14 cellular contexts compared by ENCODE assay signal in genomic region chr5:15285901-15286583, GRCh38.
A peak's percentile ranks its signal among the peaks of the same experiment; 100 is the strongest.
DNase-seq lines count a peak whose midpoint lies in the region; ATAC-seq, FAIRE-seq and TF ChIP-seq lines count a peak whose summit lies in the region.
"Had no signal": no experiment of that assay in that cellular context is flagged by ENCODE, and none has a peak within 500 bp of the region (broad histone marks: within the 10 kb centered on the region; RNA-seq: fewer than 3 reads in every experiment).

No MANE protein-coding gene starts in this region.

- no peaks in the 10 kb centered on the region for H3K27me3 ChIP-seq in astrocyte (ENCODE audit: insufficient read depth, low read length)
- H3K27me3 ChIP-seq in CD8-positive, alpha-beta T cell (ENCODE audit: insufficient read depth, low read length): no peaks in the 10 kb centered on the region
- H3K27me3 ChIP-seq: pancreas, testis had no signal

- no peak overlapping the region for H3K27ac ChIP-seq in astrocyte (ENCODE audit: low read depth, low read length)
- no peak overlapping the region for H3K27ac ChIP-seq in CD8-positive, alpha-beta T cell (ENCODE audit: low read depth, low read length)
- H3K27ac ChIP-seq: pancreas, testis had no signal

- H3K4me1 Mint-ChIP-seq in astrocyte (ENCODE audit: low read depth, unreplicated experiment): peaks cover 12% of the 10 kb centered on the region
- no peaks in the 10 kb centered on the region for H3K4me1 Mint-ChIP-seq in CD8-positive, alpha-beta T cell (ENCODE audit: low read depth)
- H3K4me1 Mint-ChIP-seq in immature natural killer cell: no peaks in the 10 kb centered on the region
- H3K4me1 Mint-ChIP-seq: activated CD4-positive, alpha-beta T cell treated with anti-CD3 and anti-CD28 coated beads, Interleukin-2, amount 10 ng/mL, durations not matched to agents 7 days and 5 days had no signal

- H3K36me3 ChIP-seq in astrocyte (ENCODE audit: insufficient read depth, low read length): no peaks in the 10 kb centered on the region
- no peaks in the 10 kb centered on the region for H3K36me3 ChIP-seq in CD8-positive, alpha-beta T cell (ENCODE audit: insufficient read depth, low read length)
- H3K36me3 ChIP-seq: pancreas had no signal

- ATAC-seq in CD8-positive, alpha-beta T cell: no peak
- no peak for ATAC-seq in HG03097 (IDR thresholded peaks at IDR 0.05; ENCODE audit: low FRiP score, unreplicated experiment)

- POLR2A ChIA-PET in CD8-positive, alpha-beta T cell (lab: Charles Lee): no interaction called here

- no peaks in the 10 kb centered on the region for H3K79me2 ChIP-seq in astrocyte (ENCODE audit: insufficient read depth, low read length)

- H3K4me1 ChIP-seq in astrocyte (ENCODE audit: insufficient read depth, low read length): no peaks in the 10 kb centered on the region
- H3K4me1 ChIP-seq in CD8-positive, alpha-beta T cell (ENCODE audit: insufficient read depth, low read length): no peaks in the 10 kb centered on the region
- H3K4me1 ChIP-seq: pancreas, testis had no signal

- TF ChIP-seq CTCF in astrocyte (IDR thresholded peaks at IDR 0.05; ENCODE audit: insufficient read depth, low read depth, low read length): no peak
- TF ChIP-seq CTCF in CD8-positive, alpha-beta T cell (IDR thresholded peaks at IDR 0.05): no peak

- intact Hi-C loops in CD8-positive, alpha-beta T cell (cut with DNase I, micrococcal nuclease): no loop called here

- FAIRE-seq in astrocyte (lab: Jason Lieb, UNC) (peak; percentile 17), urothelium cell line (lab: Jason Lieb, UNC) (peak; percentile 68)
- FAIRE-seq: keratinocyte, pancreas had no signal

- DNase-seq in NK-92 treated with Interleukin-12 subunit alpha and Interleukin-12 subunit beta, amount 100 ng/mL, for 24 hours (lab: John Stamatoyannopoulos, UW): peak; percentile 7
- DNase-seq in NK-92 (lab: John Stamatoyannopoulos, UW; ENCODE audit: unreplicated experiment): no peak
- no peak for DNase-seq in astrocyte (ENCODE audit: low read depth)
- peak; percentile 55 for DNase-seq in iris pigment epithelial cell (ENCODE audit: low read depth)
- DNase-seq in urothelium cell line (ENCODE audit: low spot score): peak; percentile 48
- no peak for DNase-seq in CD8-positive, alpha-beta T cell
- no peak for DNase-seq in immature natural killer cell
- DNase-seq: 8988T; activated CD4-positive, alpha-beta T cell treated with anti-CD3 and anti-CD28 coated beads, Interleukin-2, amount 10 ng/mL, durations not matched to agents 7 days and 5 days; DMS79; pancreas had no signal

- H3K9me3 Mint-ChIP-seq in astrocyte (ENCODE audit: unreplicated experiment): no peaks in the 10 kb centered on the region
- H3K9me3 Mint-ChIP-seq in CD8-positive, alpha-beta T cell: peaks cover 21% of the 10 kb centered on the region
- peaks cover 7 to 28% (median 11%) of the 10 kb centered on the region in 6 donors for H3K9me3 Mint-ChIP-seq in immature natural killer cell

- H3K27me3 Mint-ChIP-seq in astrocyte (ENCODE audit: low read depth, unreplicated experiment) (no peaks in the 10 kb centered on the region), immature natural killer cell (ENCODE audit: low read depth in 3 of 3) (peaks cover 2 to 4% (median 3%) of the 10 kb centered on the region in 3 donors)
- H3K27me3 Mint-ChIP-seq in CD8-positive, alpha-beta T cell (ENCODE audit: low read depth): no peaks in the 10 kb centered on the region
- H3K27me3 Mint-ChIP-seq: activated CD4-positive, alpha-beta T cell treated with anti-CD3 and anti-CD28 coated beads, Interleukin-2, amount 10 ng/mL, durations not matched to agents 7 days and 5 days had no signal

- H4K20me1 ChIP-seq in astrocyte (ENCODE audit: insufficient read depth, low read length): no peaks in the 10 kb centered on the region

- peak overlapping the region; percentile 30 for H2AFZ ChIP-seq in astrocyte (ENCODE audit: low read depth, low read length)

- H3K27ac Mint-ChIP-seq in astrocyte (ENCODE audit: unreplicated experiment) (no peak overlapping the region), immature natural killer cell (no peak overlapping the region)
- no peak overlapping the region for H3K27ac Mint-ChIP-seq in CD8-positive, alpha-beta T cell
- H3K27ac Mint-ChIP-seq: activated CD4-positive, alpha-beta T cell treated with anti-CD3 and anti-CD28 coated beads, Interleukin-2, amount 10 ng/mL, durations not matched to agents 7 days and 5 days had no signal

- no peak overlapping the region for H3K4me3 ChIP-seq in astrocyte (ENCODE audit: insufficient read depth, low read depth, low read length)
- H3K4me3 ChIP-seq in CD8-positive, alpha-beta T cell (ENCODE audit: low read depth, low read length): no peak overlapping the region
- H3K4me3 ChIP-seq: pancreas, testis had no signal

- peak overlapping the region; percentile 62 for H3K4me2 ChIP-seq in astrocyte (ENCODE audit: low read length)

- H3K36me3 Mint-ChIP-seq in astrocyte (ENCODE audit: low read depth, unreplicated experiment) (no peaks in the 10 kb centered on the region), immature natural killer cell (no peaks in the 10 kb centered on the region)
- no peaks in the 10 kb centered on the region for H3K36me3 Mint-ChIP-seq in CD8-positive, alpha-beta T cell

- CTCF ChIA-PET in CD8-positive, alpha-beta T cell (lab: Charles Lee): no interaction called here

- H3K4me3 Mint-ChIP-seq in astrocyte (ENCODE audit: unreplicated experiment) (no peak overlapping the region), immature natural killer cell (no peak overlapping the region)
- no peak overlapping the region for H3K4me3 Mint-ChIP-seq in CD8-positive, alpha-beta T cell
- H3K4me3 Mint-ChIP-seq: activated CD4-positive, alpha-beta T cell treated with anti-CD3 and anti-CD28 coated beads, Interleukin-2, amount 10 ng/mL, durations not matched to agents 7 days and 5 days had no signal

- H3K9ac ChIP-seq in astrocyte (ENCODE audit: low read length): no peak overlapping the region

- no peaks in the 10 kb centered on the region for H3K9me3 ChIP-seq in astrocyte (ENCODE audit: insufficient read depth, low read depth, low read length)
- no peaks in the 10 kb centered on the region for H3K9me3 ChIP-seq in CD8-positive, alpha-beta T cell (ENCODE audit: low read length)
- H3K9me3 ChIP-seq: pancreas, testis had no signal

Comparison
In these comparisons a context has a peak if more than half of its experiments do, and no peak if none do; other contexts are left out.
1. DNase-seq: peak in NK-92 treated with Interleukin-12 subunit alpha and Interleukin-12 subunit beta, amount 100 ng/mL, for 24 hours (single experiment), iris pigment epithelial cell (single experiment) and urothelium cell line (single experiment); none in NK-92 (single experiment), astrocyte (single experiment), CD8-positive, alpha-beta T cell (0 of 7) and immature natural killer cell (0 of 3).